ENCODE assay signal across 8 cellular contexts in the genomic region with DNA sequence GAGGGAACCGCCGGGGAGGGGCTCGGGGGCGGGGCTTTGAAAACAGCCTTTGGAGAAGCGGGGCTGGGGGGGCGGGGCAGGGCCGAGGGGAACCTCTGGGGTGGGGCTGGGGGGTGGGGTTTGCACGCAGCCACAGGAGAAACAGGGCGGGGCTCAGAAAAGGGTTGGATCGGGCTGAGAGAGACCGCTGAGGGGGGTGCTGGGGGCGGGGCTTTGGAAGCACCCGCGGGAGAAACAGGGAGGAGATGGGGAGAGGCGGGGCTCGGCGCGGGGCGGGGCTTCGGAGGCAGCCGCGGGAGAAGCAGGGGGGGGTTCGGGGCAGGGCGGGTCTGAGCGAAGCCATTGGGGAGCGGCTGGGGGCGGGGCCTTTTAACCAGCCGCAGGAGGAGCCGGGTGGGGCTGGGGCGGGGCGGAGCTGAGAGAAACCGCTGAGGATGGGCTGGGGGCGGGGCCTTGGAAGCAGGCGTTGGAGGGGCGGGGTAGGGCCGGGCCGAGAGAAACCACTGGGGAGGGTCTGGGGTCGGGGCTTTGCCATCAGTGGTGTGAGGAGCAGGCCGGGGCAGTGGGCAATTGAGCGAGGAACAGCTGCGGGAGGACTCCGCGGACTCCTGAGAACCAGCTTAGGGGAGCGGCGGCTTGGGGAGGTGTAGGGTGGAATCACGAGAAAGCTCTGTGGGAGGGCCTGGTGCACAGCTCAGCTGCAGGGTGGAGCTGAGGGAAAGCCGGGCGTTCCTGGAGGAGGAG. TPM values are rescaled to one million over a fixed set of nuclear protein-coding genes. Genes with fewer than 3 reads are reported as not detected.
DNase-seq lines count a peak whose midpoint lies in the region; ATAC-seq and TF ChIP-seq lines count a peak whose summit lies in the region.

No MANE protein-coding gene starts in this region.

- no peaks in the 10 kb centered on the region for H3K9me3 ChIP-seq in vagina

- ATAC-seq in HG02840 (IDR thresholded peaks at IDR 0.05; ENCODE audit: low FRiP score, unreplicated experiment): peak; percentile 2

- no peaks in the 10 kb centered on the region for H3K27me3 ChIP-seq in vagina

- H3K4me1 ChIP-seq in vagina: peaks cover 8% of the 10 kb centered on the region

- intact Hi-C loops in vagina (cut with DNase I): no loop called here

- peak overlapping the region; percentile 90 for H3K27ac ChIP-seq in vagina

- no peaks in the 10 kb centered on the region for H3K36me3 ChIP-seq in vagina

- DNase-seq in EL: peak; percentile 91
- DNase-seq in NCI-H1930 (lab: John Stamatoyannopoulos, UW): peak; percentile 95
- peak; percentile 80 for DNase-seq in T1000 (lab: John Stamatoyannopoulos, UW)
- peak; percentile 68 for DNase-seq in astrocyte of the cerebellum (ENCODE audit: low read depth)
- peak; percentile 86 to 91 for DNase-seq in hippocampal formation (lab: John Stamatoyannopoulos, UW)
- peak; percentile 33 for DNase-seq in retina
- peak in 1 of 2 donors; percentile 94 for DNase-seq in vagina (ENCODE audit: extremely low spot score in 2 of 2)

- H3K4me3 ChIP-seq in astrocyte of the cerebellum (ENCODE audit: low read depth, low read length) (peak overlapping the region; percentile 49), vagina (peak overlapping the region; percentile 48 to 72)

- TF ChIP-seq CTCF in astrocyte of the cerebellum (IDR thresholded peaks at IDR 0.05; ENCODE audit: low read depth, low read length, missing control alignments): no peak
- no peak for TF ChIP-seq CTCF in vagina (IDR thresholded peaks at IDR 0.05)

- no peak for TF ChIP-seq POLR2A in vagina (IDR thresholded peaks at IDR 0.05)

- in situ Hi-C loops in astrocyte of the cerebellum (cut with HindIII; ENCODE audit: low sequenced_read_pairs): no loop called here

RNA-seq across cellular contexts. Expression of gene EOLA2, which starts 1.2 kb away (rescaled TPM):
- 15.5 TPM for total RNA-seq in vagina

RNA-seq across cellular contexts. Expression of gene HSFX4, which starts 10.1 kb away (rescaled TPM):
- not detected for total RNA-seq in vagina

RNA-seq across cellular contexts. Expression of gene MAGEA8, which starts 58.5 kb away (rescaled TPM):
- not detected for total RNA-seq in vagina
